8 cellular contexts compared by ENCODE assay signal in the genomic region with DNA sequence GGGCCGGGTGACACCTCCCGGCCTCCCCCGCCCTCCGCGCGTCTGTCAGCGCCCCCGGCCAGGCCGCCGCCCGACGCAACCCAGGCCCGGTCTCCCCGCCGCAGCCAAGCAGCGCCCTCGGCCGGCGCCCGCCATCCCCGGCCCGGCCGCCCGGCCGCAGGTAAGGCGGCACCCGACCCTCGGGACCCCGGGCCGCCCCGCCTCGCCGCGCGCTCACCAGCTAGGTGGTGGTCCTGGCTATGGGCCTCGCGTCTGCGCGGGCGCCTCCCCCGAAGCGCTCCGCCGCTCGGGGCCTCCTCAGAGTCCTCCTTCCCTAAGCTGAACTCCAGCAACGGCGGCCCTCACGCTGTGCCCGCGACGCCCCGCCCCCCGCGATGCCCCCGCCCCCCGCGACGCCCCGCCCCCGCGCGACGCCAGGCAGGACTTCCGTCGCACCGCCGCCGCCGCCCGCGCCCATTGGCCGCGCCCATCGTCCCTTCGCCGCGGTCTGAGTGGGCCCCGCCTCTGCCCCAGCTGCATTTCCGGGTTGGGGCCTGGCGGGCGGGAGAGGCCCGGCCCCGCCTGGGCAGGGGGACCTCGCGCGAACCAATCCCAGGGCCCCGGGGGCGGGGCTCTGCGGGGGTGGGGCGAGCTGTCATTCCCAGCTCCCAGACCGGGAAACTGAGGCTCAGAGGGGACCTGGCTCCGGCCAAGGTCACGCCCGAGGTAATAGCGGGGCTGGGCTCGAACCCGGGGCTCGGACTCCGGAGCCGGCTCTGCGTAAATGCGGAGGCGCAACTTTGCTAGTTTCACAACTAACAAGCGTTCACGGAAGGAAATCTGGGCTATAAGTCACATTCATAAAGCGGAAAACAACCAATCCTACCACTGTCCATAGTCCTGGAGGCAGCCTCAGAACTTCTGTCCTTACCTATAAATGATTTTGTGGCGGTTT. TPM values are rescaled to one million over a fixed set of nuclear protein-coding genes. Genes with fewer than 3 reads are reported as not detected.
DNase-seq lines count a peak whose midpoint lies in the region; ATAC-seq and TF ChIP-seq lines count a peak whose summit lies in the region.

No MANE protein-coding gene starts in this region.

- CTCF ChIA-PET in T-cell (lab: Charles Lee): interaction anchor here in 1 of 2 donors (0.6 to 1.5 kb wide), 3 partner anchors 9 to 237 kb away, joined by 3 to 7 read pairs (median 3); a partner anchor contains a TSS

- H3K4me3 ChIP-seq in left ventricle myocardium inferior (peak overlapping the region; percentile 69), psoas muscle (peak overlapping the region; percentile 92), urinary bladder (ENCODE audit: low read depth, low read length) (peak overlapping the region; percentile 62)

- no peaks in the 10 kb centered on the region for H3K27me3 Mint-ChIP-seq in T-cell

- peak overlapping the region; percentile 67 to 84 for H3K27ac Mint-ChIP-seq in T-cell

- H3K4me3 Mint-ChIP-seq in T-cell: peak overlapping the region; percentile 74 to 83 (median 81)

- H3K9me3 Mint-ChIP-seq in T-cell: no peaks in the 10 kb centered on the region

- POLR2A ChIA-PET in T-cell (lab: Charles Lee): interaction anchor here in 1 of 2 donors (0.6 kb wide), 1 partner anchor 401 kb away, joined by 11 read pairs; no protein-coding TSS in a partner anchor

- DNase-seq in GM13977 (ENCODE audit: low spot score) (peak; percentile 98), NCI-H146 treated with DMSO at 0.1 percent for 48 hours (lab: John Stamatoyannopoulos, UW; ENCODE audit: unreplicated experiment) (peak; percentile 89), T-cell (peak; percentile 86 to 98 (median 94)), amniotic stem cell (lab: John Stamatoyannopoulos, UW) (peak; percentile 91), left ventricle myocardium inferior (peak; percentile 97), psoas muscle (peak; percentile 96 to 98)

- H3K4me1 ChIP-seq in left ventricle myocardium inferior (peaks cover 42% of the 10 kb centered on the region), psoas muscle (peaks cover 33% of the 10 kb centered on the region), urinary bladder (ENCODE audit: insufficient read depth) (no peaks in the 10 kb centered on the region)

- H3K27me3 ChIP-seq in left ventricle myocardium inferior (ENCODE audit: low read depth) (no peaks in the 10 kb centered on the region), psoas muscle (ENCODE audit: insufficient read depth in 3 of 3, low read length in 2 of 3) (no peaks in the 10 kb centered on the region)

- H3K9me3 ChIP-seq in left ventricle myocardium inferior (replicated peaks): no peaks in the 10 kb centered on the region
- no peaks in the 10 kb centered on the region for H3K9me3 ChIP-seq in psoas muscle

- intact Hi-C loops in left ventricle myocardium inferior (cut with micrococcal nuclease) (no loop called here), psoas muscle (cut with DNase I) (loop anchor here in 1 of 2 donors (10.0 kb wide), 1 partner anchor 191 kb away; no protein-coding TSS in a partner anchor)

- H3K4me1 Mint-ChIP-seq in T-cell: peaks cover 24 to 41% (median 32%) of the 10 kb centered on the region in 3 donors

- ATAC-seq in HG02884 (IDR thresholded peaks at IDR 0.05; ENCODE audit: unreplicated experiment) (peak; percentile 72), T-cell (replicated peaks in 1 of 4) (peak; percentile 93 to 96 (median 96)), psoas muscle (peak; percentile 91 to 94 (median 92))

- H3K36me3 ChIP-seq in left ventricle myocardium inferior: peaks cover 16% of the 10 kb centered on the region
- H3K36me3 ChIP-seq in psoas muscle (ENCODE audit: insufficient read depth in 1 of 2, low read depth in 1 of 2): peaks cover 0 to 19% of the 10 kb centered on the region in 2 donors
- H3K36me3 ChIP-seq in urinary bladder (ENCODE audit: insufficient read depth): no peaks in the 10 kb centered on the region

- peaks cover 6% of the 10 kb centered on the region for H3K36me3 Mint-ChIP-seq in T-cell

- WGBS in psoas muscle, 3 donors: 0 to 1% (median 1%) methylated on average over 41 to 107 of the region's 107 CpGs
- 1% methylated on average over 106 of the region's 107 CpGs for WGBS in urinary bladder

- TF ChIP-seq CTCF in GM13977 (IDR thresholded peaks at IDR 0.05; ENCODE audit: extremely low read depth, insufficient read depth, missing control alignments) (no peak), left ventricle myocardium inferior (IDR thresholded peaks at IDR 0.05; ENCODE audit: borderline replicate concordance) (no peak), psoas muscle (IDR thresholded peaks at IDR 0.05) (no peak)

- H3K27ac ChIP-seq in left ventricle myocardium inferior (replicated peaks): peak overlapping the region; percentile 77
- H3K27ac ChIP-seq in psoas muscle: peak overlapping the region; percentile 90
- peak overlapping the region; percentile 86 for H3K27ac ChIP-seq in urinary bladder (ENCODE audit: low read depth)

- in situ Hi-C loops in GM13977 (cut with MboI; ENCODE audit: low pct_unique_long_range_greater_than_20kb, low sequenced_read_pairs, unreplicated experiment): no loop called here

RNA-seq across cellular contexts. Expression of a gene that starts 9.0 kb away (rescaled TPM):
- total RNA-seq in T-cell (10 to 100 TPM; 19.5 to 29.1 (median 26.3) TPM), left ventricle myocardium inferior (10.2 TPM), psoas muscle (10 to 100 TPM in 3 of 4 donors, 1 to 10 TPM in 1; 9.1 to 18.0 (median 16.7) TPM), urinary bladder (13.7 TPM)
- polyA plus RNA-seq in psoas muscle (10 to 100 TPM; 10.8 to 65.8 (median 24.1) TPM), urinary bladder (18.4 TPM)

RNA-seq across cellular contexts. Expression of a gene that starts 46.7 kb away (rescaled TPM):
- total RNA-seq in T-cell: 1 to 10 TPM in 3 of 5 donors, under 1 TPM in 2; 0.70 to 2.0 (median 1.1) TPM
- 0.11 TPM for total RNA-seq in left ventricle myocardium inferior
- total RNA-seq in psoas muscle: under 1 TPM in 2 of 4 donors, not detected in 2; 0.22 to 0.34 TPM
- under 1 TPM; 0.07 to 0.20 (median 0.08) TPM for polyA plus RNA-seq in psoas muscle
- 0.85 TPM for total RNA-seq in urinary bladder
- 2.5 TPM for polyA plus RNA-seq in urinary bladder

Comparison
In these comparisons a context has a peak if more than half of its experiments do, and no peak if none do; other contexts are left out.
1. Peak in every context shown above with its lines: DNase-seq, ATAC-seq, H3K4me3 ChIP-seq and H3K27ac ChIP-seq.